Comparison of ENCODE assay signal across 1 cellular context in the genomic region with DNA sequence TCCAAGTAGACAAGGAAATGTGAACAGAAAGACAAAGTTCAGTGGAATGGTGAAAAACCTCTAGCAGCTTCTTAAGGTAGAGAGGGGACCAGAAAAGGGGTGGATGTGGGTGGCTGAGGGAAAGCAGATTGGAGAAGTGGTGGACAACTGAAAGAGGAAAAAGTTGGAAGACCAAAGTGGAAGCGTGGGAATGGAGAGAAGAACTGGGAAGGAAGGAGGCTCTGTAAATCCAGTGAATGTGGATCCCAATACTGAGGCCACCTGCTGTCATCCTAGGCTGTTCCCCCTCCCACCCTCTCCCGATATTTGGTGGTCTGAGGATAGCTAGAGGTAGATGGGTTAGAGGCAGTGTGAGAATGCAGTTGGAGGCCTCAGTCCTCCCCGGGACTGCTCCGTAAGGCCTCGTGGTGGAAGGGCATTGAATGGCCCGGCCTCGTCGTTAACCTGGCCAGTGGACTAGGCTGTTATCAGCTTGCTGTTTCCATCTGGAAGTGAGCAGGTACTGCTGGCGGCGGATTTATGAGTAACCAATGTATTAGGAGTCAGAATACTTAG.
TF ChIP-seq lines count a peak whose summit lies in the region.

No MANE protein-coding gene starts in this region.

TF ChIP-seq in K562, 482 proteins besides CTCF, POLR2A, EP300 and RAD21 (continues in another document):
- TF ChIP-seq ELF4 (CRISPR knock-in tag; IDR thresholded peaks at IDR 0.05) (peak; percentile 50; the same call in 1 of the 2 replicates), CTBP1 (IDR thresholded peaks at IDR 0.05; ENCODE audit: borderline replicate concordance) (peak; percentile 48; the same call in 1 of the 2 replicates), MTA2 (IDR thresholded peaks at IDR 0.05; ENCODE audit: low read depth) (0 out of 2 replicates have a peak, but pooled peaks have one; percentile 6), BCLAF1 (IDR thresholded peaks at IDR 0.05; ENCODE audit: borderline replicate concordance in 1 of 2, control insufficient read depth in 1 of 2, low read depth in 2 of 2, low read length in 1 of 2) (no peak), KDM5B (IDR thresholded peaks at IDR 0.05; ENCODE audit: insufficient replicate concordance, low read depth, low read length) (peak; percentile 70), ZNF124 (CRISPR knock-in tag; IDR thresholded peaks at IDR 0.05) (no peak), SUPT5H (IDR thresholded peaks at IDR 0.05) (0 out of 2 replicates have a peak, but pooled peaks have one; percentile 33), ZFX (CRISPR knock-in tag; IDR thresholded peaks at IDR 0.05) (peak; percentile 85), NFIX (CRISPR knock-in tag; IDR thresholded peaks at IDR 0.05; ENCODE audit: low read depth) (no peak), ZNF431 (CRISPR knock-in tag; IDR thresholded peaks at IDR 0.05) (no peak), ZFP91 (CRISPR knock-in tag; IDR thresholded peaks at IDR 0.05) (no peak), E2F1 (CRISPR knock-in tag; IDR thresholded peaks at IDR 0.05) (no peak; the same call in 1 of the 2 replicates), NFXL1 (CRISPR knock-in tag; IDR thresholded peaks at IDR 0.05) (no peak), TBP (optimal IDR thresholded peaks at IDR 0.05; ENCODE audit: low read depth, low read length) (peak; percentile 51), TAF1 (IDR thresholded peaks at IDR 0.05; ENCODE audit: control insufficient read depth, extremely low read depth, insufficient read depth, low read length, severe bottlenecking) (peak; percentile 62), ZBTB9 (CRISPR knock-in tag; IDR thresholded peaks at IDR 0.05) (no peak), ZNF175 (CRISPR knock-in tag; IDR thresholded peaks at IDR 0.05; ENCODE audit: low read depth) (no peak), ZNF75A (CRISPR knock-in tag; IDR thresholded peaks at IDR 0.05) (no peak), YBX1 (IDR thresholded peaks at IDR 0.05) (no peak)
- TF ChIP-seq, protein P1, sequence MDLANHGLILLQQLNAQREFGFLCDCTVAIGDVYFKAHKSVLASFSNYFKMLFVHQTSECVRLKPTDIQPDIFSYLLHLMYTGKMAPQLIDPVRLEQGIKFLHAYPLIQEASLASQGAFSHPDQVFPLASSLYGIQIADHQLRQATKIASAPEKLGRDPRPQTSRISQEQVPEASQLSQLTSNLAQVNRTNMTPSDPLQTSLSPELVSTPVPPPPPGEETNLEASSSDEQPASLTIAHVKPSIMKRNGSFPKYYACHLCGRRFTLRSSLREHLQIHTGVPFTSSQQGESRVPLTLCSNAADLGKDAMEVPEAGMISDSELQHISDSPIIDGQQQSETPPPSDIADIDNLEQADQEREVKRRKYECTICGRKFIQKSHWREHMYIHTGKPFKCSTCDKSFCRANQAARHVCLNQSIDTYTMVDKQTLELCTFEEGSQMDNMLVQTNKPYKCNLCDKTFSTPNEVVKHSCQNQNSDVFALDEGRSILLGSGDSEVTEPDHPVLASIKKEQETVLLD (IDR thresholded peaks at IDR 0.05): no peak
- TF ChIP-seq, protein P2, sequence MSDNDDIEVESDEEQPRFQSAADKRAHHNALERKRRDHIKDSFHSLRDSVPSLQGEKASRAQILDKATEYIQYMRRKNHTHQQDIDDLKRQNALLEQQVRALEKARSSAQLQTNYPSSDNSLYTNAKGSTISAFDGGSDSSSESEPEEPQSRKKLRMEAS (CRISPR knock-in tag; IDR thresholded peaks at IDR 0.05): peak; percentile 46; the same call in 1 of the 2 replicates
- TF ChIP-seq, protein P3, sequence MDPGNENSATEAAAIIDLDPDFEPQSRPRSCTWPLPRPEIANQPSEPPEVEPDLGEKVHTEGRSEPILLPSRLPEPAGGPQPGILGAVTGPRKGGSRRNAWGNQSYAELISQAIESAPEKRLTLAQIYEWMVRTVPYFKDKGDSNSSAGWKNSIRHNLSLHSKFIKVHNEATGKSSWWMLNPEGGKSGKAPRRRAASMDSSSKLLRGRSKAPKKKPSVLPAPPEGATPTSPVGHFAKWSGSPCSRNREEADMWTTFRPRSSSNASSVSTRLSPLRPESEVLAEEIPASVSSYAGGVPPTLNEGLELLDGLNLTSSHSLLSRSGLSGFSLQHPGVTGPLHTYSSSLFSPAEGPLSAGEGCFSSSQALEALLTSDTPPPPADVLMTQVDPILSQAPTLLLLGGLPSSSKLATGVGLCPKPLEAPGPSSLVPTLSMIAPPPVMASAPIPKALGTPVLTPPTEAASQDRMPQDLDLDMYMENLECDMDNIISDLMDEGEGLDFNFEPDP (CRISPR knock-in tag; IDR thresholded peaks at IDR 0.05): peak; percentile 33; the same call in 1 of the 2 replicates
- TF ChIP-seq, protein P4, sequence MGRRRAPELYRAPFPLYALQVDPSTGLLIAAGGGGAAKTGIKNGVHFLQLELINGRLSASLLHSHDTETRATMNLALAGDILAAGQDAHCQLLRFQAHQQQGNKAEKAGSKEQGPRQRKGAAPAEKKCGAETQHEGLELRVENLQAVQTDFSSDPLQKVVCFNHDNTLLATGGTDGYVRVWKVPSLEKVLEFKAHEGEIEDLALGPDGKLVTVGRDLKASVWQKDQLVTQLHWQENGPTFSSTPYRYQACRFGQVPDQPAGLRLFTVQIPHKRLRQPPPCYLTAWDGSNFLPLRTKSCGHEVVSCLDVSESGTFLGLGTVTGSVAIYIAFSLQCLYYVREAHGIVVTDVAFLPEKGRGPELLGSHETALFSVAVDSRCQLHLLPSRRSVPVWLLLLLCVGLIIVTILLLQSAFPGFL (CRISPR knock-in tag; IDR thresholded peaks at IDR 0.05): no peak
- TF ChIP-seq, protein P5, sequence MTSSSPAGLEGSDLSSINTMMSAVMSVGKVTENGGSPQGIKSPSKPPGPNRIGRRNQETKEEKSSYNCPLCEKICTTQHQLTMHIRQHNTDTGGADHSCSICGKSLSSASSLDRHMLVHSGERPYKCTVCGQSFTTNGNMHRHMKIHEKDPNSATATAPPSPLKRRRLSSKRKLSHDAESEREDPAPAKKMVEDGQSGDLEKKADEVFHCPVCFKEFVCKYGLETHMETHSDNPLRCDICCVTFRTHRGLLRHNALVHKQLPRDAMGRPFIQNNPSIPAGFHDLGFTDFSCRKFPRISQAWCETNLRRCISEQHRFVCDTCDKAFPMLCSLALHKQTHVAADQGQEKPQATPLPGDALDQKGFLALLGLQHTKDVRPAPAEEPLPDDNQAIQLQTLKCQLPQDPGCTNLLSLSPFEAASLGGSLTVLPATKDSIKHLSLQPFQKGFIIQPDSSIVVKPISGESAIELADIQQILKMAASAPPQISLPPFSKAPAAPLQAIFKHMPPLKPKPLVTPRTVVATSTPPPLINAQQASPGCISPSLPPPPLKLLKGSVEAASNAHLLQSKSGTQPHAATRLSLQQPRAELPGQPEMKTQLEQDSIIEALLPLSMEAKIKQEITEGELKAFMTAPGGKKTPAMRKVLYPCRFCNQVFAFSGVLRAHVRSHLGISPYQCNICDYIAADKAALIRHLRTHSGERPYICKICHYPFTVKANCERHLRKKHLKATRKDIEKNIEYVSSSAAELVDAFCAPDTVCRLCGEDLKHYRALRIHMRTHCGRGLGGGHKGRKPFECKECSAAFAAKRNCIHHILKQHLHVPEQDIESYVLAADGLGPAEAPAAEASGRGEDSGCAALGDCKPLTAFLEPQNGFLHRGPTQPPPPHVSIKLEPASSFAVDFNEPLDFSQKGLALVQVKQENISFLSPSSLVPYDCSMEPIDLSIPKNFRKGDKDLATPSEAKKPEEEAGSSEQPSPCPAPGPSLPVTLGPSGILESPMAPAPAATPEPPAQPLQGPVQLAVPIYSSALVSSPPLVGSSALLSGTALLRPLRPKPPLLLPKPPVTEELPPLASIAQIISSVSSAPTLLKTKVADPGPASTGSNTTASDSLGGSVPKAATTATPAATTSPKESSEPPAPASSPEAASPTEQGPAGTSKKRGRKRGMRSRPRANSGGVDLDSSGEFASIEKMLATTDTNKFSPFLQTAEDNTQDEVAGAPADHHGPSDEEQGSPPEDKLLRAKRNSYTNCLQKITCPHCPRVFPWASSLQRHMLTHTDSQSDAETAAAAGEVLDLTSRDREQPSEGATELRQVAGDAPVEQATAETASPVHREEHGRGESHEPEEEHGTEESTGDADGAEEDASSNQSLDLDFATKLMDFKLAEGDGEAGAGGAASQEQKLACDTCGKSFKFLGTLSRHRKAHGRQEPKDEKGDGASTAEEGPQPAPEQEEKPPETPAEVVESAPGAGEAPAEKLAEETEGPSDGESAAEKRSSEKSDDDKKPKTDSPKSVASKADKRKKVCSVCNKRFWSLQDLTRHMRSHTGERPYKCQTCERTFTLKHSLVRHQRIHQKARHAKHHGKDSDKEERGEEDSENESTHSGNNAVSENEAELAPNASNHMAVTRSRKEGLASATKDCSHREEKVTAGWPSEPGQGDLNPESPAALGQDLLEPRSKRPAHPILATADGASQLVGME (CRISPR knock-in tag; IDR thresholded peaks at IDR 0.05): no peak
- TF ChIP-seq, protein P6, sequence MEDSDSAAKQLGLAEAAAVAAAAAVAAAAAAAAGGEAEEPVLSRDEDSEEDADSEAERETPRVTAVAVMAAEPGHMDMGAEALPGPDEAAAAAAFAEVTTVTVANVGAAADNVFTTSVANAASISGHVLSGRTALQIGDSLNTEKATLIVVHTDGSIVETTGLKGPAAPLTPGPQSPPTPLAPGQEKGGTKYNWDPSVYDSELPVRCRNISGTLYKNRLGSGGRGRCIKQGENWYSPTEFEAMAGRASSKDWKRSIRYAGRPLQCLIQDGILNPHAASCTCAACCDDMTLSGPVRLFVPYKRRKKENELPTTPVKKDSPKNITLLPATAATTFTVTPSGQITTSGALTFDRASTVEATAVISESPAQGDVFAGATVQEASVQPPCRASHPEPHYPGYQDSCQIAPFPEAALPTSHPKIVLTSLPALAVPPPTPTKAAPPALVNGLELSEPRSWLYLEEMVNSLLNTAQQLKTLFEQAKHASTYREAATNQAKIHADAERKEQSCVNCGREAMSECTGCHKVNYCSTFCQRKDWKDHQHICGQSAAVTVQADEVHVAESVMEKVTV (CRISPR knock-in tag; IDR thresholded peaks at IDR 0.05): no peak
